13 cellular contexts compared by ENCODE assay signal in genomic region chr3:119660474-119661150, GRCh38. TPM values are rescaled to one million over a fixed set of nuclear protein-coding genes. Genes with fewer than 3 reads are reported as not detected.
A peak's percentile ranks its signal among the peaks of the same experiment; 100 is the strongest.
DNase-seq lines count a peak whose midpoint lies in the region; ATAC-seq and TF ChIP-seq lines count a peak whose summit lies in the region.
"Had no signal": no experiment of that assay in that cellular context is flagged by ENCODE, and none has a peak within 500 bp of the region (broad histone marks: within the 10 kb centered on the region; RNA-seq: fewer than 3 reads in every experiment).

Gene POPDC2 (minus strand): TSS chr3:119660589. CDS start chr3:119660423, 166 bp downstream.

- no peak within 1 kb of the TSS for H2AFZ ChIP-seq in PC-3 (ENCODE audit: low read length)

- no TSS peak for BruUV-seq in PC-3 (replicated peaks; lab: Mats Ljungman, UMichigan)

- H3K27ac ChIP-seq in PC-3 (ENCODE audit: low read length), result peak within 1 kb of the TSS; percentile 4; the same call in 1 of the 2 replicates
- H3K27ac ChIP-seq in muscle layer of duodenum (ENCODE audit: low read length), result peak within 1 kb of the TSS; percentile 78
- peak within 1 kb of the TSS; percentile 6 to 71 for H3K27ac ChIP-seq in testis

- H3K27me3 ChIP-seq in PC-3 (ENCODE audit: low read length), result no peaks in the 10 kb centered on the region
- no peaks in the 10 kb centered on the region for H3K27me3 ChIP-seq in muscle layer of duodenum (ENCODE audit: low read depth, low read length)
- H3K27me3 ChIP-seq in testis, result no peaks in the 10 kb centered on the region

- H4K20me1 ChIP-seq in PC-3 (ENCODE audit: low read length), result no peaks in the 10 kb centered on the region

- no peak within 1 kb of the TSS for H3K4me2 ChIP-seq in PC-3 (ENCODE audit: low read length)

- 59 to 75% methylated on average over 7 to 8 of the region's 8 CpGs for WGBS in testis, 2 donors

- H3K9me3 Mint-ChIP-seq in activated naive CD8-positive, alpha-beta T cell treated with anti-CD3 and anti-CD28 coated beads for 36 hours, result no peaks in the 10 kb centered on the region
- H3K9me3 Mint-ChIP-seq: activated B cell treated with CpG ODN at 0.5 μM for 24 hours; CD8-positive, alpha-beta memory T cell; endodermal cell; stimulated activated naive CD8-positive, alpha-beta T cell treated with anti-CD3 and anti-CD28 coated beads, Interleukin-15, Interleukin-2, amounts not matched to agents 100 ng/mL and 50 ng/mL, for 24 hours had no signal

- no peak for TF ChIP-seq CTCF in PC-3 (conservative IDR thresholded peaks at IDR 0.05; ENCODE audit: low read depth, low read length)
- TF ChIP-seq CTCF in fibroblast of pulmonary artery (IDR thresholded peaks at IDR 0.05; ENCODE audit: low read length, missing control alignments), result no peak
- no peak for TF ChIP-seq CTCF in testis (IDR thresholded peaks at IDR 0.05)

- CTCF ChIA-PET in PC-3 (lab: Charles Lee), result no interaction called here

- no peaks in the 10 kb centered on the region; the same call in 1 of the 2 replicates for H3K9me2 ChIP-seq in PC-3 (replicated peaks; ENCODE audit: low read length)

- no peaks in the 10 kb centered on the region for H3K79me2 ChIP-seq in PC-3 (ENCODE audit: low read length)

- H3K4me3 ChIP-seq in PC-3 (ENCODE audit: low read length), result no peak within 1 kb of the TSS
- H3K4me3 ChIP-seq in fibroblast of pulmonary artery (replicated peaks; ENCODE audit: low read depth, low read length), result no peak within 1 kb of the TSS
- H3K4me3 ChIP-seq in muscle layer of duodenum (ENCODE audit: low read depth in 1 of 2, low read length in 2 of 2), result peak within 1 kb of the TSS; percentile 56 to 63
- no peak within 1 kb of the TSS for H3K4me3 ChIP-seq in testis

- H3K27ac Mint-ChIP-seq in activated naive CD8-positive, alpha-beta T cell treated with anti-CD3 and anti-CD28 coated beads for 36 hours, result no peak within 1 kb of the TSS
- H3K27ac Mint-ChIP-seq: activated B cell treated with CpG ODN at 0.5 μM for 24 hours; endodermal cell; stimulated activated naive CD8-positive, alpha-beta T cell treated with anti-CD3 and anti-CD28 coated beads, Interleukin-15, Interleukin-2, amounts not matched to agents 100 ng/mL and 50 ng/mL, for 24 hours had no signal

- POLR2A ChIA-PET in PC-3 (lab: Charles Lee; ENCODE audit: unreplicated experiment), result interaction anchor here (0.9 kb wide), 1 partner anchor 16 kb away, joined by 5 read pairs; no protein-coding TSS in a partner anchor

- no peaks in the 10 kb centered on the region for H3K36me3 ChIP-seq in PC-3 (ENCODE audit: low read depth, low read length)
- H3K36me3 ChIP-seq in muscle layer of duodenum (ENCODE audit: control insufficient read depth in 1 of 2, insufficient read depth in 2 of 2, low read length in 2 of 2), result peaks cover 0 to 3% of the 10 kb centered on the region in 2 donors
- H3K36me3 ChIP-seq in testis (ENCODE audit: low read depth, missing control alignments), result no peaks in the 10 kb centered on the region

- H3K4me1 Mint-ChIP-seq in activated naive CD8-positive, alpha-beta T cell treated with anti-CD3 and anti-CD28 coated beads for 36 hours, result peaks cover 7% of the 10 kb centered on the region
- H3K4me1 Mint-ChIP-seq: CD8-positive, alpha-beta memory T cell had no signal

- intact Hi-C loops in PC-3 (cut with micrococcal nuclease) (loop anchor here (5.0 kb wide), 1 partner anchor 158 kb away; no protein-coding TSS in a partner anchor), testis (cut with DNase I; ENCODE audit: low total_unique reads) (no loop called here)

- no peak for DNase-seq in PC-3
- peak; percentile 78 for DNase-seq in fibroblast of pulmonary artery (ENCODE audit: low read depth)
- DNase-seq in testis, result no peak
- DNase-seq in NCI-H2196 (lab: John Stamatoyannopoulos, UW; ENCODE audit: unreplicated experiment), result no peak
- no peak for DNase-seq in activated naive CD8-positive, alpha-beta T cell treated with anti-CD3 and anti-CD28 coated beads for 36 hours
- no peak for DNase-seq in NCI-H1105 (lab: John Stamatoyannopoulos, UW)
- no peak for DNase-seq in NCI-H146 (lab: John Stamatoyannopoulos, UW)
- DNase-seq: activated B cell treated with CpG ODN at 0.5 μM for 24 hours; CD8-positive, alpha-beta memory T cell; endodermal cell; stimulated activated CD4-positive, alpha-beta T cell treated with anti-CD3 and anti-CD28 coated beads, Interleukin-2, amount 100 ng/mL, for 48 hours had no signal

- TF ChIP-seq POLR2A in testis (IDR thresholded peaks at IDR 0.05), result no peak

- ATAC-seq in PC-3, result no peak

- no peaks in the 10 kb centered on the region for H3K9me3 ChIP-seq in PC-3 (ENCODE audit: low read length)
- no peaks in the 10 kb centered on the region for H3K9me3 ChIP-seq in muscle layer of duodenum (ENCODE audit: control insufficient read depth in 1 of 2, low read length in 2 of 2)
- no peaks in the 10 kb centered on the region for H3K9me3 ChIP-seq in testis

- peaks cover 18% of the 10 kb centered on the region for H3F3A ChIP-seq in PC-3 (ENCODE audit: low read length, unreplicated experiment)

- peaks cover 4% of the 10 kb centered on the region for H3K36me3 Mint-ChIP-seq in activated naive CD8-positive, alpha-beta T cell treated with anti-CD3 and anti-CD28 coated beads for 36 hours

- no peaks in the 10 kb centered on the region for H3K27me3 Mint-ChIP-seq in activated naive CD8-positive, alpha-beta T cell treated with anti-CD3 and anti-CD28 coated beads for 36 hours
- H3K27me3 Mint-ChIP-seq: activated B cell treated with CpG ODN at 0.5 μM for 24 hours; stimulated activated naive CD8-positive, alpha-beta T cell treated with anti-CD3 and anti-CD28 coated beads, Interleukin-15, Interleukin-2, amounts not matched to agents 100 ng/mL and 50 ng/mL, for 24 hours had no signal

- H3K4me1 ChIP-seq in PC-3 (ENCODE audit: insufficient read depth, low read length), result peaks cover 46% of the 10 kb centered on the region
- H3K4me1 ChIP-seq in muscle layer of duodenum (ENCODE audit: control insufficient read depth in 1 of 2, insufficient read depth in 2 of 2, low read length in 2 of 2), result peaks cover 0 to 12% of the 10 kb centered on the region in 2 donors
- H3K4me1 ChIP-seq in testis, result peaks cover 28% of the 10 kb centered on the region

- no peak within 1 kb of the TSS for H3K9ac ChIP-seq in PC-3 (ENCODE audit: low read length)

- no peak within 1 kb of the TSS for H3K4me3 Mint-ChIP-seq in activated naive CD8-positive, alpha-beta T cell treated with anti-CD3 and anti-CD28 coated beads for 36 hours
- H3K4me3 Mint-ChIP-seq: activated B cell treated with CpG ODN at 0.5 μM for 24 hours; CD8-positive, alpha-beta memory T cell; endodermal cell; stimulated activated naive CD8-positive, alpha-beta T cell treated with anti-CD3 and anti-CD28 coated beads, Interleukin-15, Interleukin-2, amounts not matched to agents 100 ng/mL and 50 ng/mL, for 24 hours had no signal

RNA-seq across cellular contexts. Expression of gene POPDC2, which starts in this region (rescaled TPM):
- total RNA-seq in PC-3 (2014; rRNA removed), result 0.62 and 0.98 TPM in 2 replicates
- 1 to 10 TPM; 4.1 to 5.7 TPM for total RNA-seq in testis
- 8.0 TPM for polyA plus RNA-seq in testis (ENCODE audit: insufficient read depth, low read depth, low replicate concordance)
- total RNA-seq in activated naive CD8-positive, alpha-beta T cell treated with anti-CD3 and anti-CD28 coated beads for 36 hours, result 1 to 10 TPM; 1.6 to 2.0 TPM

Comparison
In these comparisons a context has a peak if more than half of its experiments do, and no peak if none do; other contexts are left out.
1. H3K27ac ChIP-seq: peak in every context shown above with its lines; median percentile 78 in muscle layer of duodenum; 38 in testis; 4 in PC-3.
2. H3K4me3 ChIP-seq: peak in muscle layer of duodenum (2 of 2); none in PC-3 (single experiment), fibroblast of pulmonary artery (single experiment) and testis (0 of 2).